ENCODE assay signal across 18 cellular contexts in genomic region chr2:172943563-172943962, GRCh38.
DNase-seq lines count a peak whose midpoint lies in the region; ATAC-seq and TF ChIP-seq lines count a peak whose summit lies in the region.
"Had no signal": no experiment of that assay in that cellular context is flagged by ENCODE, and none has a peak within 500 bp of the region (broad histone marks: within the 10 kb centered on the region; RNA-seq: fewer than 3 reads in every experiment).

No MANE protein-coding gene starts in this region.

- H3K9me3 ChIP-seq in WERI-Rb-1 (ENCODE audit: severe bottlenecking) (no peaks in the 10 kb centered on the region), ascending aorta (no peaks in the 10 kb centered on the region)

- intact Hi-C loops in activated naive CD4-positive, alpha-beta T cell treated with anti-CD3 and anti-CD28 coated beads for 36 hours (cut with micrococcal nuclease), result no loop called here
- intact Hi-C loops in ascending aorta (cut with DNase I), result no loop called here
- intact Hi-C loops in activated T-helper 1 cell treated with anti-CD3 and anti-CD28 coated beads, Interleukin-12 subunit alpha, Interleukin-12 subunit beta, Interleukin-2, Interleukin-4 antibody, amounts not matched to agents 30 ng/mL and 10 ng/mL and 1 ng/mL, durations not matched to agents 14 hours and 24 hours and 36 hours (cut with micrococcal nuclease), result no loop called here

- H3K9me3 Mint-ChIP-seq in activated naive CD4-positive, alpha-beta T cell treated with anti-CD3 and anti-CD28 coated beads for 36 hours, result peaks cover 8% of the 10 kb centered on the region
- H3K9me3 Mint-ChIP-seq in naive thymus-derived CD8-positive, alpha-beta T cell, result peaks cover 0 to 21% (median 12%) of the 10 kb centered on the region in 9 donors
- H3K9me3 Mint-ChIP-seq in activated T-helper 1 cell treated with anti-CD3 and anti-CD28 coated beads, Interleukin-12 subunit alpha, Interleukin-12 subunit beta, Interleukin-2, Interleukin-4 antibody, amounts not matched to agents 30 ng/mL and 10 ng/mL and 1 ng/mL, durations not matched to agents 14 hours and 24 hours and 36 hours, result peaks cover 29% of the 10 kb centered on the region

- TF ChIP-seq CTCF in WERI-Rb-1 (IDR thresholded peaks at IDR 0.05; ENCODE audit: low read depth, low read length) (no peak), ascending aorta (IDR thresholded peaks at IDR 0.05) (no peak)

- peak overlapping the region; percentile 38 for H3K27ac Mint-ChIP-seq in activated naive CD4-positive, alpha-beta T cell treated with anti-CD3 and anti-CD28 coated beads for 36 hours
- peak overlapping the region in 9 of 10 donors; percentile 28 to 96 (median 78) for H3K27ac Mint-ChIP-seq in naive thymus-derived CD8-positive, alpha-beta T cell
- H3K27ac Mint-ChIP-seq in activated T-helper 1 cell treated with anti-CD3 and anti-CD28 coated beads, Interleukin-12 subunit alpha, Interleukin-12 subunit beta, Interleukin-2, Interleukin-4 antibody, amounts not matched to agents 30 ng/mL and 10 ng/mL and 1 ng/mL, durations not matched to agents 14 hours and 24 hours and 36 hours, result no peak overlapping the region
- H3K27ac Mint-ChIP-seq: HFFc6 had no signal

- peak overlapping the region; percentile 11 for H3K4me3 ChIP-seq in Jurkat, Clone E6-1 (ENCODE audit: low read length)
- H3K4me3 ChIP-seq in WERI-Rb-1 (ENCODE audit: low read depth, low read length), result no peak overlapping the region
- no peak overlapping the region for H3K4me3 ChIP-seq in ascending aorta
- H3K4me3 ChIP-seq: MG63 had no signal

- POLR2A ChIA-PET in naive thymus-derived CD8-positive, alpha-beta T cell (lab: Charles Lee), result no interaction called here

- peak; percentile 33 for DNase-seq in activated naive CD4-positive, alpha-beta T cell treated with anti-CD3 and anti-CD28 coated beads for 36 hours
- no peak for DNase-seq in activated naive CD4-positive, alpha-beta T cell (lab: John Stamatoyannopoulos, UW)
- DNase-seq in Jurkat, Clone E6-1 (ENCODE audit: low read depth, low spot score), result peak; percentile 83
- DNase-seq in WERI-Rb-1 (no peak), ascending aorta (ENCODE audit: low spot score in 2 of 2) (no peak)
- DNase-seq in naive thymus-derived CD8-positive, alpha-beta T cell, result peak in 6 of 10 donors; percentile 0 to 60 (median 14)
- DNase-seq in activated effector memory CD4-positive, alpha-beta T cell treated with Interleukin-2 at 50 U/mL for 16 hours, result no peak
- DNase-seq in activated T-helper 1 cell treated with anti-CD3 and anti-CD28 coated beads, Interleukin-12 subunit alpha, Interleukin-12 subunit beta, Interleukin-2, Interleukin-4 antibody, amounts not matched to agents 30 ng/mL and 10 ng/mL and 1 ng/mL, durations not matched to agents 14 hours and 24 hours and 36 hours (ENCODE audit: low spot score), result no peak
- DNase-seq: AML-193, DMS79 treated with DMSO at 0.1 percent for 48 hours, HFFc6, KBM-7, MG63, NCI-H1105, NCI-H187 treated with DMSO at 0.1 percent for 48 hours, NCI-H2171, NCI-H774, SHP77 treated with DMSO at 0.1 percent for 48 hours had no signal

- peak; percentile 82 to 83 for ATAC-seq in naive thymus-derived CD8-positive, alpha-beta T cell

- peak overlapping the region; percentile 19 for H3K4me3 Mint-ChIP-seq in activated naive CD4-positive, alpha-beta T cell treated with anti-CD3 and anti-CD28 coated beads for 36 hours
- H3K4me3 Mint-ChIP-seq in naive thymus-derived CD8-positive, alpha-beta T cell, result peak overlapping the region; percentile 12 to 69 (median 48)
- no peak overlapping the region for H3K4me3 Mint-ChIP-seq in activated T-helper 1 cell treated with anti-CD3 and anti-CD28 coated beads, Interleukin-12 subunit alpha, Interleukin-12 subunit beta, Interleukin-2, Interleukin-4 antibody, amounts not matched to agents 30 ng/mL and 10 ng/mL and 1 ng/mL, durations not matched to agents 14 hours and 24 hours and 36 hours

- H3K27ac ChIP-seq in WERI-Rb-1, result peak overlapping the region; percentile 26; the same call in 1 of the 2 replicates
- H3K27ac ChIP-seq in ascending aorta, result no peak overlapping the region

- no peaks in the 10 kb centered on the region for H3K4me1 ChIP-seq in ascending aorta

- H3K27me3 ChIP-seq in WERI-Rb-1 (ENCODE audit: insufficient read depth, low read depth, severe bottlenecking) (no peaks in the 10 kb centered on the region), ascending aorta (no peaks in the 10 kb centered on the region)
- H3K27me3 ChIP-seq: MG63 had no signal

- CTCF ChIA-PET in activated naive CD4-positive, alpha-beta T cell treated with anti-CD3 and anti-CD28 coated beads for 36 hours (lab: Charles Lee), result interaction anchor here (0.6 kb wide), 1 partner anchor 406 kb away, joined by 3 read pairs; no protein-coding TSS in a partner anchor

- no peaks in the 10 kb centered on the region for H3K36me3 Mint-ChIP-seq in activated naive CD4-positive, alpha-beta T cell treated with anti-CD3 and anti-CD28 coated beads for 36 hours (ENCODE audit: low read depth)
- peaks cover 0 to 23% (median 17%) of the 10 kb centered on the region in 3 donors for H3K36me3 Mint-ChIP-seq in naive thymus-derived CD8-positive, alpha-beta T cell
- no peaks in the 10 kb centered on the region for H3K36me3 Mint-ChIP-seq in activated T-helper 1 cell treated with anti-CD3 and anti-CD28 coated beads, Interleukin-12 subunit alpha, Interleukin-12 subunit beta, Interleukin-2, Interleukin-4 antibody, amounts not matched to agents 30 ng/mL and 10 ng/mL and 1 ng/mL, durations not matched to agents 14 hours and 24 hours and 36 hours (ENCODE audit: low read depth)

- H3K27me3 Mint-ChIP-seq in activated naive CD4-positive, alpha-beta T cell treated with anti-CD3 and anti-CD28 coated beads for 36 hours (ENCODE audit: low read depth), result no peaks in the 10 kb centered on the region
- peaks cover 0 to 11% (median 1%) of the 10 kb centered on the region in 5 donors for H3K27me3 Mint-ChIP-seq in naive thymus-derived CD8-positive, alpha-beta T cell
- peaks cover 5% of the 10 kb centered on the region for H3K27me3 Mint-ChIP-seq in activated T-helper 1 cell treated with anti-CD3 and anti-CD28 coated beads, Interleukin-12 subunit alpha, Interleukin-12 subunit beta, Interleukin-2, Interleukin-4 antibody, amounts not matched to agents 30 ng/mL and 10 ng/mL and 1 ng/mL, durations not matched to agents 14 hours and 24 hours and 36 hours (ENCODE audit: insufficient read depth)

- peaks cover 25% of the 10 kb centered on the region for H3K4me1 Mint-ChIP-seq in activated naive CD4-positive, alpha-beta T cell treated with anti-CD3 and anti-CD28 coated beads for 36 hours (ENCODE audit: low read depth)
- peaks cover 10 to 31% (median 28%) of the 10 kb centered on the region in 4 donors for H3K4me1 Mint-ChIP-seq in naive thymus-derived CD8-positive, alpha-beta T cell
- H3K4me1 Mint-ChIP-seq in activated T-helper 1 cell treated with anti-CD3 and anti-CD28 coated beads, Interleukin-12 subunit alpha, Interleukin-12 subunit beta, Interleukin-2, Interleukin-4 antibody, amounts not matched to agents 30 ng/mL and 10 ng/mL and 1 ng/mL, durations not matched to agents 14 hours and 24 hours and 36 hours (ENCODE audit: low read depth), result peaks cover 23% of the 10 kb centered on the region

- no peaks in the 10 kb centered on the region for H3K36me3 ChIP-seq in WERI-Rb-1
- no peaks in the 10 kb centered on the region for H3K36me3 ChIP-seq in ascending aorta
- H3K36me3 ChIP-seq: MG63 had no signal

Comparison
In these comparisons a context has a peak if more than half of its experiments do, and no peak if none do; other contexts are left out.
1. DNase-seq: peak in activated naive CD4-positive, alpha-beta T cell treated with anti-CD3 and anti-CD28 coated beads for 36 hours (single experiment), Jurkat, Clone E6-1 (single experiment) and naive thymus-derived CD8-positive, alpha-beta T cell (6 of 10); none in activated naive CD4-positive, alpha-beta T cell (0 of 4), WERI-Rb-1 (single experiment), activated effector memory CD4-positive, alpha-beta T cell treated with Interleukin-2 at 50 U/mL for 16 hours (single experiment), ascending aorta (0 of 2) and activated T-helper 1 cell treated with anti-CD3 and anti-CD28 coated beads, Interleukin-12 subunit alpha, Interleukin-12 subunit beta, Interleukin-2, Interleukin-4 antibody, amounts not matched to agents 30 ng/mL and 10 ng/mL and 1 ng/mL, durations not matched to agents 14 hours and 24 hours and 36 hours (single experiment).